Comparison of ENCODE assay signal across 8 cellular contexts in genomic region chr17:42277342-42277712, GRCh38. TPM values are rescaled to one million over a fixed set of nuclear protein-coding genes. Genes with fewer than 3 reads are reported as not detected.
DNase-seq lines count a peak whose midpoint lies in the region; ATAC-seq, FAIRE-seq and TF ChIP-seq lines count a peak whose summit lies in the region.

No MANE protein-coding gene starts in this region.

- H3K9ac ChIP-seq in liver (ENCODE audit: low read depth in 1 of 2, low read length in 2 of 2), result no peak overlapping the region

- peaks cover 13% of the 10 kb centered on the region for H3K36me3 Mint-ChIP-seq in activated CD4-positive, alpha-beta T cell treated with anti-CD3 and anti-CD28 coated beads, Interleukin-2, amount 10 ng/mL, durations not matched to agents 7 days and 5 days (ENCODE audit: low read depth)
- H3K36me3 Mint-ChIP-seq in activated T-helper 1 cell treated with anti-CD3 and anti-CD28 coated beads, Interleukin-12 subunit alpha, Interleukin-12 subunit beta, Interleukin-2, Interleukin-4 antibody, amounts not matched to agents 30 ng/mL and 10 ng/mL and 1 ng/mL, durations not matched to agents 14 hours and 24 hours and 36 hours (ENCODE audit: low read depth), result peaks cover 32% of the 10 kb centered on the region

- peaks cover 33% of the 10 kb centered on the region for H3K4me1 Mint-ChIP-seq in activated CD4-positive, alpha-beta T cell treated with anti-CD3 and anti-CD28 coated beads, Interleukin-2, amount 10 ng/mL, durations not matched to agents 7 days and 5 days
- peaks cover 38% of the 10 kb centered on the region for H3K4me1 Mint-ChIP-seq in activated T-helper 1 cell treated with anti-CD3 and anti-CD28 coated beads, Interleukin-12 subunit alpha, Interleukin-12 subunit beta, Interleukin-2, Interleukin-4 antibody, amounts not matched to agents 30 ng/mL and 10 ng/mL and 1 ng/mL, durations not matched to agents 14 hours and 24 hours and 36 hours (ENCODE audit: low read depth)

- H3K27ac ChIP-seq in liver (ENCODE audit: low read depth in 1 of 2, low read length in 2 of 2) (peak overlapping the region; percentile 98 to 99), testis (peak overlapping the region; percentile 88 to 97)

- FAIRE-seq in RCC 7860 (lab: Jason Lieb, UNC), result no peak

- POLR2A ChIA-PET in activated CD4-positive, alpha-beta T cell treated with anti-CD3 and anti-CD28 coated beads, Interleukin-2, amount 10 ng/mL, durations not matched to agents 7 days and 5 days (lab: Charles Lee), result interaction anchor here (0.6 kb wide), 1 partner anchor 111 kb away, joined by 4 read pairs; the partner anchor contains the start of gene STAT3

- H3K4me1 ChIP-seq in liver (ENCODE audit: control insufficient read depth in 4 of 4, insufficient read depth in 4 of 4, low read length in 3 of 4), result peaks cover 3 to 29% (median 16%) of the 10 kb centered on the region in 4 donors
- peaks cover 17% of the 10 kb centered on the region for H3K4me1 ChIP-seq in testis

- WGBS in liver, result 44% methylated on average over 6 of the region's 6 CpGs
- WGBS in testis, 2 donors, result 58 to 67% methylated on average over 4 to 6 of the region's 6 CpGs

- TF ChIP-seq RAD21 in liver (IDR thresholded peaks at IDR 0.05), result no peak

- no peaks in the 10 kb centered on the region for H3K36me3 ChIP-seq in liver (ENCODE audit: control insufficient read depth in 4 of 4, insufficient read depth in 3 of 4, low read depth in 1 of 4, low read length in 3 of 4)
- no peaks in the 10 kb centered on the region for H3K36me3 ChIP-seq in testis (ENCODE audit: low read depth, missing control alignments)

- no peaks in the 10 kb centered on the region for H3K9me3 ChIP-seq in liver (ENCODE audit: control insufficient read depth in 4 of 4, low read length in 3 of 4)
- H3K9me3 ChIP-seq in testis, result no peaks in the 10 kb centered on the region

- no peaks in the 10 kb centered on the region for H3K9me3 Mint-ChIP-seq in activated CD4-positive, alpha-beta T cell treated with anti-CD3 and anti-CD28 coated beads, Interleukin-2, amount 10 ng/mL, durations not matched to agents 7 days and 5 days
- no peaks in the 10 kb centered on the region for H3K9me3 Mint-ChIP-seq in activated T-helper 1 cell treated with anti-CD3 and anti-CD28 coated beads, Interleukin-12 subunit alpha, Interleukin-12 subunit beta, Interleukin-2, Interleukin-4 antibody, amounts not matched to agents 30 ng/mL and 10 ng/mL and 1 ng/mL, durations not matched to agents 14 hours and 24 hours and 36 hours

- TF ChIP-seq POLR2A in testis (IDR thresholded peaks at IDR 0.05), result no peak

- no peaks in the 10 kb centered on the region for H3K27me3 Mint-ChIP-seq in activated CD4-positive, alpha-beta T cell treated with anti-CD3 and anti-CD28 coated beads, Interleukin-2, amount 10 ng/mL, durations not matched to agents 7 days and 5 days
- H3K27me3 Mint-ChIP-seq in activated T-helper 1 cell treated with anti-CD3 and anti-CD28 coated beads, Interleukin-12 subunit alpha, Interleukin-12 subunit beta, Interleukin-2, Interleukin-4 antibody, amounts not matched to agents 30 ng/mL and 10 ng/mL and 1 ng/mL, durations not matched to agents 14 hours and 24 hours and 36 hours (ENCODE audit: insufficient read depth), result no peaks in the 10 kb centered on the region

- peak overlapping the region; percentile 72 for H3K4me3 Mint-ChIP-seq in activated CD4-positive, alpha-beta T cell treated with anti-CD3 and anti-CD28 coated beads, Interleukin-2, amount 10 ng/mL, durations not matched to agents 7 days and 5 days
- H3K4me3 Mint-ChIP-seq in activated T-helper 1 cell treated with anti-CD3 and anti-CD28 coated beads, Interleukin-12 subunit alpha, Interleukin-12 subunit beta, Interleukin-2, Interleukin-4 antibody, amounts not matched to agents 30 ng/mL and 10 ng/mL and 1 ng/mL, durations not matched to agents 14 hours and 24 hours and 36 hours, result peak overlapping the region; percentile 88

- no peak overlapping the region for H3K4me3 ChIP-seq in liver (ENCODE audit: low read depth in 1 of 3, low read length in 3 of 3)
- no peak overlapping the region for H3K4me3 ChIP-seq in testis

- no peak for ATAC-seq in HG03439 (IDR thresholded peaks at IDR 0.05; ENCODE audit: unreplicated experiment)

- no peak for DNase-seq in activated CD4-positive, alpha-beta T cell treated with anti-CD3 and anti-CD28 coated beads, Interleukin-2, amount 10 ng/mL, durations not matched to agents 7 days and 5 days
- no peak for DNase-seq in activated CD4-positive, alpha-beta T cell treated with anti-CD3 and anti-CD28 coated beads for 1 hour
- DNase-seq in activated T-helper 1 cell treated with anti-CD3 and anti-CD28 coated beads, Interleukin-12 subunit alpha, Interleukin-12 subunit beta, Interleukin-2, Interleukin-4 antibody, amounts not matched to agents 30 ng/mL and 10 ng/mL and 1 ng/mL, durations not matched to agents 14 hours and 24 hours and 36 hours (ENCODE audit: low spot score), result no peak
- DNase-seq in testis, result no peak
- no peak for DNase-seq in RCC 7860 (ENCODE audit: low spot score)
- no peak for DNase-seq in NCI-H2227 (lab: John Stamatoyannopoulos, UW; ENCODE audit: unreplicated experiment)

- CTCF ChIA-PET in activated CD4-positive, alpha-beta T cell treated with anti-CD3 and anti-CD28 coated beads, Interleukin-2, amount 10 ng/mL, durations not matched to agents 7 days and 5 days (lab: Charles Lee), result interaction anchor here (0.6 to 1.4 kb wide), 6 partner anchors 10 to 163 kb away, joined by 3 to 4 read pairs (median 3); no protein-coding TSS in a partner anchor

- TF ChIP-seq CTCF in liver (IDR thresholded peaks at IDR 0.05; ENCODE audit: low read depth, low read length, missing input control), result no peak
- TF ChIP-seq CTCF in testis (IDR thresholded peaks at IDR 0.05), result no peak

- H3K27ac Mint-ChIP-seq in activated CD4-positive, alpha-beta T cell treated with anti-CD3 and anti-CD28 coated beads, Interleukin-2, amount 10 ng/mL, durations not matched to agents 7 days and 5 days, result peak overlapping the region; percentile 85
- peak overlapping the region; percentile 94 for H3K27ac Mint-ChIP-seq in activated T-helper 1 cell treated with anti-CD3 and anti-CD28 coated beads, Interleukin-12 subunit alpha, Interleukin-12 subunit beta, Interleukin-2, Interleukin-4 antibody, amounts not matched to agents 30 ng/mL and 10 ng/mL and 1 ng/mL, durations not matched to agents 14 hours and 24 hours and 36 hours

- intact Hi-C loops in activated T-helper 1 cell treated with anti-CD3 and anti-CD28 coated beads, Interleukin-12 subunit alpha, Interleukin-12 subunit beta, Interleukin-2, Interleukin-4 antibody, amounts not matched to agents 30 ng/mL and 10 ng/mL and 1 ng/mL, durations not matched to agents 14 hours and 24 hours and 36 hours (cut with micrococcal nuclease), result loop anchor here (1.0 kb wide), 1 partner anchor 8 kb away; no protein-coding TSS in a partner anchor
- intact Hi-C loops in testis (cut with DNase I; ENCODE audit: low total_unique reads), result no loop called here

- H3K27me3 ChIP-seq in liver (ENCODE audit: control insufficient read depth in 4 of 4, insufficient read depth in 4 of 4, low read length in 3 of 4) (no peaks in the 10 kb centered on the region), testis (no peaks in the 10 kb centered on the region)

TF ChIP-seq in liver, 16 proteins besides CTCF, POLR2A, EP300 and RAD21 (continues in another document):
- TF ChIP-seq HNF4G (IDR thresholded peaks at IDR 0.05) (no peak), HNF4A (conservative IDR thresholded peaks at IDR 0.05) (no peak), ZBTB33 (IDR thresholded peaks at IDR 0.05) (no peak), GABPA (IDR thresholded peaks at IDR 0.05 in 1 of 2, conservative IDR thresholded peaks at IDR 0.05 in 1 of 2) (no peak), FOXA1 (IDR thresholded peaks at IDR 0.05) (no peak), RXRA (IDR thresholded peaks at IDR 0.05) (no peak), SP1 (IDR thresholded peaks at IDR 0.05) (no peak), TAF1 (conservative IDR thresholded peaks at IDR 0.05) (no peak), NR2F2 (IDR thresholded peaks at IDR 0.05) (no peak), EGR1 (IDR thresholded peaks at IDR 0.05; ENCODE audit: low read depth in 2 of 2) (no peak), FOXA2 (IDR thresholded peaks at IDR 0.05) (no peak)

RNA-seq across cellular contexts. Expression of gene STAT5B, which starts 1.1 kb away (rescaled TPM):
- 100 to 1,000 TPM; 150 to 164 TPM for total RNA-seq in activated CD4-positive, alpha-beta T cell treated with anti-CD3 and anti-CD28 coated beads, Interleukin-2, amount 10 ng/mL, durations not matched to agents 7 days and 5 days
- total RNA-seq in activated T-helper 1 cell treated with anti-CD3 and anti-CD28 coated beads, Interleukin-12 subunit alpha, Interleukin-12 subunit beta, Interleukin-2, Interleukin-4 antibody, amounts not matched to agents 30 ng/mL and 10 ng/mL and 1 ng/mL, durations not matched to agents 14 hours and 24 hours and 36 hours, result 191 and 199 TPM in 2 replicates
- total RNA-seq in liver, result 10 to 100 TPM; 31.0 to 33.9 TPM
- 10 to 100 TPM in 1 of 2 donors, 1 to 10 TPM in 1; 6.7 to 12.1 TPM for polyA plus RNA-seq in liver
- total RNA-seq in testis, result 10 to 100 TPM; 65.9 to 81.5 TPM
- 66.0 TPM for polyA plus RNA-seq in testis (ENCODE audit: insufficient read depth, low read depth, low replicate concordance)

RNA-seq across cellular contexts. Expression of gene STAT5A, which starts 11.0 kb away (rescaled TPM):
- 100 to 1,000 TPM in 1 of 2 experiments, 10 to 100 TPM in 1; 99.5 to 108 TPM for total RNA-seq in activated CD4-positive, alpha-beta T cell treated with anti-CD3 and anti-CD28 coated beads, Interleukin-2, amount 10 ng/mL, durations not matched to agents 7 days and 5 days
- total RNA-seq in activated T-helper 1 cell treated with anti-CD3 and anti-CD28 coated beads, Interleukin-12 subunit alpha, Interleukin-12 subunit beta, Interleukin-2, Interleukin-4 antibody, amounts not matched to agents 30 ng/mL and 10 ng/mL and 1 ng/mL, durations not matched to agents 14 hours and 24 hours and 36 hours, result 375 and 381 TPM in 2 replicates
- total RNA-seq in liver, result 10 to 100 TPM; 13.7 to 37.7 TPM
- polyA plus RNA-seq in liver, result 1 to 10 TPM; 1.7 to 4.0 TPM
- 10 to 100 TPM; 27.8 to 37.0 TPM for total RNA-seq in testis
- polyA plus RNA-seq in testis (ENCODE audit: insufficient read depth, low read depth, low replicate concordance), result 13.7 TPM
